Comparison of ENCODE assay signal across 9 cellular contexts in genomic region chr14:20622816-20623291, GRCh38. TPM values are rescaled to one million over a fixed set of nuclear protein-coding genes. Genes with fewer than 3 reads are reported as not detected.
DNase-seq lines count a peak whose midpoint lies in the region; ATAC-seq and TF ChIP-seq lines count a peak whose summit lies in the region.
"Had no signal": no experiment of that assay in that cellular context is flagged by ENCODE, and none has a peak within 500 bp of the region (broad histone marks: within the 10 kb centered on the region; RNA-seq: fewer than 3 reads in every experiment).

No MANE protein-coding gene starts in this region.

- in situ Hi-C loops in astrocyte of the cerebellum (cut with HindIII; ENCODE audit: low sequenced_read_pairs), result no loop called here

- ATAC-seq in HG02678 (IDR thresholded peaks at IDR 0.05; ENCODE audit: unreplicated experiment) (no peak), HG03432 (IDR thresholded peaks at IDR 0.05; ENCODE audit: unreplicated experiment) (no peak)

- intact Hi-C loops in uterus (cut with DNase I; ENCODE audit: low total_unique reads), result no loop called here

- no peak overlapping the region for H3K27ac ChIP-seq in WERI-Rb-1
- no peak overlapping the region for H3K27ac ChIP-seq in uterus

- H3K4me1 Mint-ChIP-seq in mesothelial cell of epicardium, result peaks cover 38% of the 10 kb centered on the region

- TF ChIP-seq CTCF in astrocyte of the cerebellum (IDR thresholded peaks at IDR 0.05; ENCODE audit: low read depth, low read length, missing control alignments) (no peak), mesothelial cell of epicardium (IDR thresholded peaks at IDR 0.05; ENCODE audit: unreplicated experiment) (no peak), WERI-Rb-1 (IDR thresholded peaks at IDR 0.05; ENCODE audit: low read depth, low read length) (no peak), uterus (IDR thresholded peaks at IDR 0.05) (no peak)

- peak overlapping the region; percentile 43 for H3K4me3 ChIP-seq in H7 (ENCODE audit: insufficient read depth, low read depth, low read length)
- peak overlapping the region; percentile 9 for H3K4me3 ChIP-seq in astrocyte of the cerebellum (ENCODE audit: low read depth, low read length)
- H3K4me3 ChIP-seq in WERI-Rb-1 (ENCODE audit: low read depth, low read length), result no peak overlapping the region
- H3K4me3 ChIP-seq in uterus, result no peak overlapping the region

- no peak overlapping the region for H3K27ac Mint-ChIP-seq in mesothelial cell of epicardium

- H3K36me3 Mint-ChIP-seq in mesothelial cell of epicardium, result no peaks in the 10 kb centered on the region

- H3K36me3 ChIP-seq in H7 (replicated peaks; ENCODE audit: control insufficient read depth, insufficient read depth, low read length) (no peaks in the 10 kb centered on the region), WERI-Rb-1 (no peaks in the 10 kb centered on the region), uterus (no peaks in the 10 kb centered on the region)
- H3K36me3 ChIP-seq: Peyer's patch had no signal

- peaks cover 52% of the 10 kb centered on the region for H3K27me3 Mint-ChIP-seq in mesothelial cell of epicardium (ENCODE audit: low read depth)

- H3K4me1 ChIP-seq in uterus, result peaks cover 0 to 5% of the 10 kb centered on the region in 2 donors

- H3K9me3 ChIP-seq in WERI-Rb-1 (ENCODE audit: severe bottlenecking), result peaks cover 10% of the 10 kb centered on the region
- no peaks in the 10 kb centered on the region for H3K9me3 ChIP-seq in uterus
- H3K9me3 ChIP-seq: Peyer's patch had no signal

- H3K9me3 Mint-ChIP-seq in mesothelial cell of epicardium, result no peaks in the 10 kb centered on the region

- no peak for TF ChIP-seq POLR2A in uterus (IDR thresholded peaks at IDR 0.05)

- peak overlapping the region; percentile 40 for H3K4me3 Mint-ChIP-seq in mesothelial cell of epicardium

- DNase-seq in CD1c-positive myeloid dendritic cell (ENCODE audit: extremely low spot score) (peak; percentile 43), H7 (peak; percentile 53), astrocyte of the cerebellum (ENCODE audit: low read depth) (no peak), mesothelial cell of epicardium (ENCODE audit: low spot score in 2 of 2, unreplicated experiment in 2 of 2) (no peak), WERI-Rb-1 (no peak), uterus (no peak)
- DNase-seq: Peyer's patch had no signal

- H3K27me3 ChIP-seq in H7 (ENCODE audit: control insufficient read depth, insufficient read depth, low read length), result peaks cover 18% of the 10 kb centered on the region
- peaks cover 94% of the 10 kb centered on the region for H3K27me3 ChIP-seq in WERI-Rb-1 (ENCODE audit: insufficient read depth, low read depth, severe bottlenecking)
- no peaks in the 10 kb centered on the region for H3K27me3 ChIP-seq in uterus
- H3K27me3 ChIP-seq: Peyer's patch had no signal

RNA-seq across cellular contexts. Expression of gene OR6S1, which starts 18.6 kb away (rescaled TPM):
- not detected in 2 replicates for total RNA-seq in H7 (2014; rRNA removed; shearing (Covaris generic))
- not detected in 3 replicates for total RNA-seq in mesothelial cell of epicardium
- total RNA-seq in uterus, result not detected
- total RNA-seq: Peyer's patch had no signal

RNA-seq across cellular contexts. Expression of gene RNASE12, which starts 31.7 kb away (rescaled TPM):
- not detected in 2 replicates for total RNA-seq in H7 (2014; rRNA removed; shearing (Covaris generic))
- not detected in 3 replicates for total RNA-seq in mesothelial cell of epicardium
- total RNA-seq in uterus, result not detected
- total RNA-seq: Peyer's patch had no signal

RNA-seq across cellular contexts. Expression of gene RNASE11, which starts 35.1 kb away (rescaled TPM):
- not detected in 2 replicates for total RNA-seq in H7 (2014; rRNA removed; shearing (Covaris generic))
- total RNA-seq in mesothelial cell of epicardium, result not detected in 3 replicates
- total RNA-seq in uterus, result not detected
- total RNA-seq: Peyer's patch had no signal

Comparison
In these comparisons a context has a peak if more than half of its experiments do, and no peak if none do; other contexts are left out.
1. DNase-seq: peak in CD1c-positive myeloid dendritic cell (single experiment) and H7 (single experiment); none in astrocyte of the cerebellum (single experiment), mesothelial cell of epicardium (0 of 2), WERI-Rb-1 (single experiment) and uterus (0 of 2).
2. H3K4me3 ChIP-seq: peak in H7 (single experiment) and astrocyte of the cerebellum (single experiment); none in WERI-Rb-1 (single experiment) and uterus (0 of 2).